ENCODE assay signal across 1 cellular context in the genomic region with DNA sequence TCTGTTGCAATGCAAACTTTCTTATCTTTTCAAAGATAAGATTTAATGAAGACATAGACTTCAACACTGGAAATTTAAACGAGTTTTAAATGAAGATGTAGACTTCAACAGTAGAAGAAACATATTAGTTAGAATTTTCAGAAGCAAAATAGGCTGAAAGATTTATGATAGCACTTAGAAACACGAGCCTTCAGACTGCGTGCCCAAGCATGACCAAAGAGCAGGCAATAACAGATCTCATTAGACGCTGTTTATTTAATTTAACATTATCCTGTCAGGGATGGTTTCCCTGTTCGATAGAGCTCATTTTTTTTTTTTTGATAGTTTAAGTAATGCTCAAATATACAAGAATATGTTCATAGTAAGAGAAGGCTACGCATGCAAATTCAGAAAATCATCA.
A peak's percentile ranks its signal among the peaks of the same experiment; 100 is the strongest.
TF ChIP-seq lines count a peak whose summit lies in the region.

No MANE protein-coding gene starts in this region.

TF ChIP-seq in HEK293, 187 proteins besides CTCF, POLR2A, EP300 and RAD21 (continued from another document and continues in another):
- TF ChIP-seq, protein P1, sequence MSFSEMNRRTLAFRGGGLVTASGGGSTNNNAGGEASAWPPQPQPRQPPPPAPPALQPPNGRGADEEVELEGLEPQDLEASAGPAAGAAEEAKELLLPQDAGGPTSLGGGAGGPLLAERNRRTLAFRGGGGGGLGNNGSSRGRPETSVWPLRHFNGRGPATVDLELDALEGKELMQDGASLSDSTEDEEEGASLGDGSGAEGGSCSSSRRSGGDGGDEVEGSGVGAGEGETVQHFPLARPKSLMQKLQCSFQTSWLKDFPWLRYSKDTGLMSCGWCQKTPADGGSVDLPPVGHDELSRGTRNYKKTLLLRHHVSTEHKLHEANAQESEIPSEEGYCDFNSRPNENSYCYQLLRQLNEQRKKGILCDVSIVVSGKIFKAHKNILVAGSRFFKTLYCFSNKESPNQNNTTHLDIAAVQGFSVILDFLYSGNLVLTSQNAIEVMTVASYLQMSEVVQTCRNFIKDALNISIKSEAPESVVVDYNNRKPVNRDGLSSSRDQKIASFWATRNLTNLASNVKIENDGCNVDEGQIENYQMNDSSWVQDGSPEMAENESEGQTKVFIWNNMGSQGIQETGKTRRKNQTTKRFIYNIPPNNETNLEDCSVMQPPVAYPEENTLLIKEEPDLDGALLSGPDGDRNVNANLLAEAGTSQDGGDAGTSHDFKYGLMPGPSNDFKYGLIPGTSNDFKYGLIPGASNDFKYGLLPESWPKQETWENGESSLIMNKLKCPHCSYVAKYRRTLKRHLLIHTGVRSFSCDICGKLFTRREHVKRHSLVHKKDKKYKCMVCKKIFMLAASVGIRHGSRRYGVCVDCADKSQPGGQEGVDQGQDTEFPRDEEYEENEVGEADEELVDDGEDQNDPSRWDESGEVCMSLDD (tag by site-specific recombination; IDR thresholded peaks at IDR 0.05): no peak
- TF ChIP-seq, protein P2, sequence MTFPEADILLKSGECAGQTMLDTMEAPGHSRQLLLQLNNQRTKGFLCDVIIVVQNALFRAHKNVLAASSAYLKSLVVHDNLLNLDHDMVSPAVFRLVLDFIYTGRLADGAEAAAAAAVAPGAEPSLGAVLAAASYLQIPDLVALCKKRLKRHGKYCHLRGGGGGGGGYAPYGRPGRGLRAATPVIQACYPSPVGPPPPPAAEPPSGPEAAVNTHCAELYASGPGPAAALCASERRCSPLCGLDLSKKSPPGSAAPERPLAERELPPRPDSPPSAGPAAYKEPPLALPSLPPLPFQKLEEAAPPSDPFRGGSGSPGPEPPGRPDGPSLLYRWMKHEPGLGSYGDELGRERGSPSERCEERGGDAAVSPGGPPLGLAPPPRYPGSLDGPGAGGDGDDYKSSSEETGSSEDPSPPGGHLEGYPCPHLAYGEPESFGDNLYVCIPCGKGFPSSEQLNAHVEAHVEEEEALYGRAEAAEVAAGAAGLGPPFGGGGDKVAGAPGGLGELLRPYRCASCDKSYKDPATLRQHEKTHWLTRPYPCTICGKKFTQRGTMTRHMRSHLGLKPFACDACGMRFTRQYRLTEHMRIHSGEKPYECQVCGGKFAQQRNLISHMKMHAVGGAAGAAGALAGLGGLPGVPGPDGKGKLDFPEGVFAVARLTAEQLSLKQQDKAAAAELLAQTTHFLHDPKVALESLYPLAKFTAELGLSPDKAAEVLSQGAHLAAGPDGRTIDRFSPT (tag by site-specific recombination; IDR thresholded peaks at IDR 0.05): no peak
- no peak for TF ChIP-seq ZNF404 (tag by site-specific recombination; IDR thresholded peaks at IDR 0.05)
- TF ChIP-seq ZNF121 (tag by site-specific recombination; IDR thresholded peaks at IDR 0.05): no peak
- TF ChIP-seq ZNF23 (tag by site-specific recombination; IDR thresholded peaks at IDR 0.05; ENCODE audit: borderline replicate concordance): no peak
- peak; percentile 54; the same call in 1 of the 2 replicates for TF ChIP-seq ZNF596 (tag by site-specific recombination; IDR thresholded peaks at IDR 0.05)
- no peak for TF ChIP-seq ZNF670 (tag by site-specific recombination; IDR thresholded peaks at IDR 0.05; ENCODE audit: low read depth)
- TF ChIP-seq, protein P3, sequence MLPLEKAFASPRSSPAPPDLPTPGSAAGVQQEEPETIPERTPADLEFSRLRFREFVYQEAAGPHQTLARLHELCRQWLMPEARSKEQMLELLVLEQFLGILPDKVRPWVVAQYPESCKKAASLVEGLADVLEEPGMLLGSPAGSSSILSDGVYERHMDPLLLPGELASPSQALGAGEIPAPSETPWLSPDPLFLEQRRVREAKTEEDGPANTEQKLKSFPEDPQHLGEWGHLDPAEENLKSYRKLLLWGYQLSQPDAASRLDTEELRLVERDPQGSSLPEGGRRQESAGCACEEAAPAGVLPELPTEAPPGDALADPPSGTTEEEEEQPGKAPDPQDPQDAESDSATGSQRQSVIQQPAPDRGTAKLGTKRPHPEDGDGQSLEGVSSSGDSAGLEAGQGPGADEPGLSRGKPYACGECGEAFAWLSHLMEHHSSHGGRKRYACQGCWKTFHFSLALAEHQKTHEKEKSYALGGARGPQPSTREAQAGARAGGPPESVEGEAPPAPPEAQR (tag by site-specific recombination; IDR thresholded peaks at IDR 0.05): no peak
- peak; percentile 75 for TF ChIP-seq GLI2 (tag by site-specific recombination; IDR thresholded peaks at IDR 0.05; ENCODE audit: borderline replicate concordance, low read depth)
- TF ChIP-seq, protein P4, sequence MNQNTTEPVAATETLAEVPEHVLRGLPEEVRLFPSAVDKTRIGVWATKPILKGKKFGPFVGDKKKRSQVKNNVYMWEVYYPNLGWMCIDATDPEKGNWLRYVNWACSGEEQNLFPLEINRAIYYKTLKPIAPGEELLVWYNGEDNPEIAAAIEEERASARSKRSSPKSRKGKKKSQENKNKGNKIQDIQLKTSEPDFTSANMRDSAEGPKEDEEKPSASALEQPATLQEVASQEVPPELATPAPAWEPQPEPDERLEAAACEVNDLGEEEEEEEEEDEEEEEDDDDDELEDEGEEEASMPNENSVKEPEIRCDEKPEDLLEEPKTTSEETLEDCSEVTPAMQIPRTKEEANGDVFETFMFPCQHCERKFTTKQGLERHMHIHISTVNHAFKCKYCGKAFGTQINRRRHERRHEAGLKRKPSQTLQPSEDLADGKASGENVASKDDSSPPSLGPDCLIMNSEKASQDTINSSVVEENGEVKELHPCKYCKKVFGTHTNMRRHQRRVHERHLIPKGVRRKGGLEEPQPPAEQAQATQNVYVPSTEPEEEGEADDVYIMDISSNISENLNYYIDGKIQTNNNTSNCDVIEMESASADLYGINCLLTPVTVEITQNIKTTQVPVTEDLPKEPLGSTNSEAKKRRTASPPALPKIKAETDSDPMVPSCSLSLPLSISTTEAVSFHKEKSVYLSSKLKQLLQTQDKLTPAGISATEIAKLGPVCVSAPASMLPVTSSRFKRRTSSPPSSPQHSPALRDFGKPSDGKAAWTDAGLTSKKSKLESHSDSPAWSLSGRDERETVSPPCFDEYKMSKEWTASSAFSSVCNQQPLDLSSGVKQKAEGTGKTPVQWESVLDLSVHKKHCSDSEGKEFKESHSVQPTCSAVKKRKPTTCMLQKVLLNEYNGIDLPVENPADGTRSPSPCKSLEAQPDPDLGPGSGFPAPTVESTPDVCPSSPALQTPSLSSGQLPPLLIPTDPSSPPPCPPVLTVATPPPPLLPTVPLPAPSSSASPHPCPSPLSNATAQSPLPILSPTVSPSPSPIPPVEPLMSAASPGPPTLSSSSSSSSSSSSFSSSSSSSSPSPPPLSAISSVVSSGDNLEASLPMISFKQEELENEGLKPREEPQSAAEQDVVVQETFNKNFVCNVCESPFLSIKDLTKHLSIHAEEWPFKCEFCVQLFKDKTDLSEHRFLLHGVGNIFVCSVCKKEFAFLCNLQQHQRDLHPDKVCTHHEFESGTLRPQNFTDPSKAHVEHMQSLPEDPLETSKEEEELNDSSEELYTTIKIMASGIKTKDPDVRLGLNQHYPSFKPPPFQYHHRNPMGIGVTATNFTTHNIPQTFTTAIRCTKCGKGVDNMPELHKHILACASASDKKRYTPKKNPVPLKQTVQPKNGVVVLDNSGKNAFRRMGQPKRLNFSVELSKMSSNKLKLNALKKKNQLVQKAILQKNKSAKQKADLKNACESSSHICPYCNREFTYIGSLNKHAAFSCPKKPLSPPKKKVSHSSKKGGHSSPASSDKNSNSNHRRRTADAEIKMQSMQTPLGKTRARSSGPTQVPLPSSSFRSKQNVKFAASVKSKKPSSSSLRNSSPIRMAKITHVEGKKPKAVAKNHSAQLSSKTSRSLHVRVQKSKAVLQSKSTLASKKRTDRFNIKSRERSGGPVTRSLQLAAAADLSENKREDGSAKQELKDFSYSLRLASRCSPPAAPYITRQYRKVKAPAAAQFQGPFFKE (tag by site-specific recombination; IDR thresholded peaks at IDR 0.05; ENCODE audit: borderline replicate concordance): no peak
- TF ChIP-seq YY1 (tag by site-specific recombination; IDR thresholded peaks at IDR 0.05): peak; percentile 36; the same call in 1 of the 2 replicates
- 0 out of 2 replicates have a peak, but pooled peaks have one; percentile 56 for TF ChIP-seq ZNF610 (tag by site-specific recombination; IDR thresholded peaks at IDR 0.05; ENCODE audit: borderline replicate concordance)
- no peak for TF ChIP-seq ZNF423 (tag by site-specific recombination; IDR thresholded peaks at IDR 0.05)
- TF ChIP-seq, protein P5, sequence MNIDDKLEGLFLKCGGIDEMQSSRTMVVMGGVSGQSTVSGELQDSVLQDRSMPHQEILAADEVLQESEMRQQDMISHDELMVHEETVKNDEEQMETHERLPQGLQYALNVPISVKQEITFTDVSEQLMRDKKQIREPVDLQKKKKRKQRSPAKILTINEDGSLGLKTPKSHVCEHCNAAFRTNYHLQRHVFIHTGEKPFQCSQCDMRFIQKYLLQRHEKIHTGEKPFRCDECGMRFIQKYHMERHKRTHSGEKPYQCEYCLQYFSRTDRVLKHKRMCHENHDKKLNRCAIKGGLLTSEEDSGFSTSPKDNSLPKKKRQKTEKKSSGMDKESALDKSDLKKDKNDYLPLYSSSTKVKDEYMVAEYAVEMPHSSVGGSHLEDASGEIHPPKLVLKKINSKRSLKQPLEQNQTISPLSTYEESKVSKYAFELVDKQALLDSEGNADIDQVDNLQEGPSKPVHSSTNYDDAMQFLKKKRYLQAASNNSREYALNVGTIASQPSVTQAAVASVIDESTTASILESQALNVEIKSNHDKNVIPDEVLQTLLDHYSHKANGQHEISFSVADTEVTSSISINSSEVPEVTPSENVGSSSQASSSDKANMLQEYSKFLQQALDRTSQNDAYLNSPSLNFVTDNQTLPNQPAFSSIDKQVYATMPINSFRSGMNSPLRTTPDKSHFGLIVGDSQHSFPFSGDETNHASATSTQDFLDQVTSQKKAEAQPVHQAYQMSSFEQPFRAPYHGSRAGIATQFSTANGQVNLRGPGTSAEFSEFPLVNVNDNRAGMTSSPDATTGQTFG (tag by site-specific recombination; IDR thresholded peaks at IDR 0.05; ENCODE audit: borderline replicate concordance): no peak
- no peak for TF ChIP-seq ZNF214 (tag by site-specific recombination; IDR thresholded peaks at IDR 0.05; ENCODE audit: borderline replicate concordance)
- TF ChIP-seq ZNF621 (tag by site-specific recombination; IDR thresholded peaks at IDR 0.05): no peak
- TF ChIP-seq ZNF211 (tag by site-specific recombination; IDR thresholded peaks at IDR 0.05; ENCODE audit: low read depth): no peak
- peak; percentile 8 for TF ChIP-seq ZNF510 (tag by site-specific recombination; IDR thresholded peaks at IDR 0.05; ENCODE audit: insufficient replicate concordance)
- TF ChIP-seq, protein P6, sequence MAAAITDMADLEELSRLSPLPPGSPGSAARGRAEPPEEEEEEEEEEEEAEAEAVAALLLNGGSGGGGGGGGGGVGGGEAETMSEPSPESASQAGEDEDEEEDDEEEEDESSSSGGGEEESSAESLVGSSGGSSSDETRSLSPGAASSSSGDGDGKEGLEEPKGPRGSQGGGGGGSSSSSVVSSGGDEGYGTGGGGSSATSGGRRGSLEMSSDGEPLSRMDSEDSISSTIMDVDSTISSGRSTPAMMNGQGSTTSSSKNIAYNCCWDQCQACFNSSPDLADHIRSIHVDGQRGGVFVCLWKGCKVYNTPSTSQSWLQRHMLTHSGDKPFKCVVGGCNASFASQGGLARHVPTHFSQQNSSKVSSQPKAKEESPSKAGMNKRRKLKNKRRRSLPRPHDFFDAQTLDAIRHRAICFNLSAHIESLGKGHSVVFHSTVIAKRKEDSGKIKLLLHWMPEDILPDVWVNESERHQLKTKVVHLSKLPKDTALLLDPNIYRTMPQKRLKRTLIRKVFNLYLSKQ (tag by site-specific recombination; IDR thresholded peaks at IDR 0.05; ENCODE audit: borderline replicate concordance): no peak
- TF ChIP-seq, protein P7, sequence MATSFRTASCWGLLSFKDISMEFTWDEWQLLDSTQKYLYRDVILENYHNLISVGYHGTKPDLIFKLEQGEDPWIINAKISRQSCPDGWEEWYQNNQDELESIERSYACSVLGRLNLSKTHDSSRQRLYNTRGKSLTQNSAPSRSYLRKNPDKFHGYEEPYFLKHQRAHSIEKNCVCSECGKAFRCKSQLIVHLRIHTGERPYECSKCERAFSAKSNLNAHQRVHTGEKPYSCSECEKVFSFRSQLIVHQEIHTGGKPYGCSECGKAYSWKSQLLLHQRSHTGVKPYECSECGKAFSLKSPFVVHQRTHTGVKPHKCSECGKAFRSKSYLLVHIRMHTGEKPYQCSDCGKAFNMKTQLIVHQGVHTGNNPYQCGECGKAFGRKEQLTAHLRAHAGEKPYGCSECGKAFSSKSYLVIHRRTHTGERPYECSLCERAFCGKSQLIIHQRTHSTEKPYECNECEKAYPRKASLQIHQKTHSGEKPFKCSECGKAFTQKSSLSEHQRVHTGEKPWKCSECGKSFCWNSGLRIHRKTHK (tag by site-specific recombination; IDR thresholded peaks at IDR 0.05): no peak
- TF ChIP-seq, protein P8, sequence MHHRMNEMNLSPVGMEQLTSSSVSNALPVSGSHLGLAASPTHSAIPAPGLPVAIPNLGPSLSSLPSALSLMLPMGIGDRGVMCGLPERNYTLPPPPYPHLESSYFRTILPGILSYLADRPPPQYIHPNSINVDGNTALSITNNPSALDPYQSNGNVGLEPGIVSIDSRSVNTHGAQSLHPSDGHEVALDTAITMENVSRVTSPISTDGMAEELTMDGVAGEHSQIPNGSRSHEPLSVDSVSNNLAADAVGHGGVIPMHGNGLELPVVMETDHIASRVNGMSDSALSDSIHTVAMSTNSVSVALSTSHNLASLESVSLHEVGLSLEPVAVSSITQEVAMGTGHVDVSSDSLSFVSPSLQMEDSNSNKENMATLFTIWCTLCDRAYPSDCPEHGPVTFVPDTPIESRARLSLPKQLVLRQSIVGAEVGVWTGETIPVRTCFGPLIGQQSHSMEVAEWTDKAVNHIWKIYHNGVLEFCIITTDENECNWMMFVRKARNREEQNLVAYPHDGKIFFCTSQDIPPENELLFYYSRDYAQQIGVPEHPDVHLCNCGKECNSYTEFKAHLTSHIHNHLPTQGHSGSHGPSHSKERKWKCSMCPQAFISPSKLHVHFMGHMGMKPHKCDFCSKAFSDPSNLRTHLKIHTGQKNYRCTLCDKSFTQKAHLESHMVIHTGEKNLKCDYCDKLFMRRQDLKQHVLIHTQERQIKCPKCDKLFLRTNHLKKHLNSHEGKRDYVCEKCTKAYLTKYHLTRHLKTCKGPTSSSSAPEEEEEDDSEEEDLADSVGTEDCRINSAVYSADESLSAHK (tag by site-specific recombination; IDR thresholded peaks at IDR 0.05): peak; percentile 85
- peak; percentile 65; the same call in 1 of the 2 replicates for TF ChIP-seq BCL11A (tag by site-specific recombination; IDR thresholded peaks at IDR 0.05; ENCODE audit: low read depth)
- no peak for TF ChIP-seq ZNF707 (tag by site-specific recombination; IDR thresholded peaks at IDR 0.05)
- no peak for TF ChIP-seq ZNF184 (tag by site-specific recombination; IDR thresholded peaks at IDR 0.05)
- no peak for TF ChIP-seq ZNF544 (tag by site-specific recombination; IDR thresholded peaks at IDR 0.05)
